26 cellular contexts compared by ENCODE assay signal in the genomic region with DNA sequence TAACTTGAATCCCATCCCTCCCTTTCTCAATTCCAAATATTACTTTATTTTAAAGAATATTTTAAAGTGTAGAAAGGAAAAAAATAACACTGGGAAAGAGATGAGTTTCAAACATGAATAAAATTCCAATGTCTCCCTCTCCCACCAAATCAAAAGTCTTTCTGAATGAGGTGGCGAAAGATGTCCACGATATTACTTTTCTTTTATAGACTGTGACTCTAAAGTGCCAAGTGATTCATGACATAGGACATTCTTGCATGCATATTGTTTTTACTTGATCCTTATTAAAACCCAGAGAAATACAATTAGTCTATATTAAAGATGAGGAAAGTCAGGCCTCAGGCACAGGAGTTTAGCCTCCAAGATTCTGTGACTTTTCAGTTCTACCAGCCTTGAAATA. TPM values are rescaled to one million over a fixed set of nuclear protein-coding genes. Genes with fewer than 3 reads are reported as not detected.
DNase-seq lines count a peak whose midpoint lies in the region; ATAC-seq and TF ChIP-seq lines count a peak whose summit lies in the region.
"Had no signal": no experiment of that assay in that cellular context is flagged by ENCODE, and none has a peak within 500 bp of the region (broad histone marks: within the 10 kb centered on the region; RNA-seq: fewer than 3 reads in every experiment).

No MANE protein-coding gene starts in this region.

- H3K4me1 ChIP-seq in ACC112 (ENCODE audit: control insufficient read depth, insufficient read depth, low read length, unreplicated experiment) (peaks cover 27% of the 10 kb centered on the region), IMR-90 (ENCODE audit: control insufficient read depth, insufficient read depth, low read length) (peaks cover 3% of the 10 kb centered on the region; the same call in 1 of the 2 replicates), body of pancreas (no peaks in the 10 kb centered on the region)
- H3K4me1 ChIP-seq: colonic mucosa, upper lobe of left lung had no signal

- peaks cover 2% of the 10 kb centered on the region for H3K9me3 Mint-ChIP-seq in chondrocyte (ENCODE audit: low read depth)
- H3K9me3 Mint-ChIP-seq in osteocyte (ENCODE audit: unreplicated experiment), result peaks cover 3% of the 10 kb centered on the region
- H3K9me3 Mint-ChIP-seq: activated naive CD8-positive, alpha-beta T cell treated with anti-CD3 and anti-CD28 coated beads, Interleukin-2, amount 10 ng/mL, durations not matched to agents 7 days and 5 days; activated T-cell treated with anti-CD3 and anti-CD28 coated beads, Interleukin-2, amount 50 U/mL, for 4 hours; GM23338; T-helper 1 cell treated with Interleukin-12 subunit alpha and Interleukin-12 subunit beta and Interleukin-4 antibody, amounts not matched to agents 30 μg/mL and 1 μg/mL, for 36 hours had no signal

- H3K27me3 ChIP-seq in ACC112 (ENCODE audit: insufficient read depth, low read length) (no peaks in the 10 kb centered on the region), IMR-90 (ENCODE audit: control insufficient read depth, insufficient read depth, low read length) (no peaks in the 10 kb centered on the region), body of pancreas (no peaks in the 10 kb centered on the region)
- H3K27me3 ChIP-seq: cardiac muscle cell, colonic mucosa, suprapubic skin, upper lobe of left lung had no signal

- TF ChIP-seq CTCF in IMR-90 (conservative IDR thresholded peaks at IDR 0.05; ENCODE audit: low read depth, low read length) (no peak), chondrocyte (IDR thresholded peaks at IDR 0.05) (no peak), osteocyte (IDR thresholded peaks at IDR 0.05) (no peak), body of pancreas (IDR thresholded peaks at IDR 0.05) (no peak)

- peak overlapping the region; percentile 55; the same call in 1 of the 2 replicates for H4K91ac ChIP-seq in IMR-90 (ENCODE audit: insufficient read depth, low read depth, low read length)

- no peak overlapping the region for H3K23ac ChIP-seq in IMR-90 (ENCODE audit: low read depth, low read length)

- peak overlapping the region; percentile 40; the same call in 1 of the 2 replicates for H3K4ac ChIP-seq in IMR-90 (ENCODE audit: low read depth, low read length)

- H2BK20ac ChIP-seq in IMR-90 (ENCODE audit: low read depth, low read length), result peak overlapping the region; percentile 61

- H3K79me1 ChIP-seq in IMR-90 (ENCODE audit: low read depth in 1 of 2, low read length in 2 of 2), result no peaks in the 10 kb centered on the region

- no peak overlapping the region for H3K4me3 ChIP-seq in ACC112 (ENCODE audit: low read depth, low read length)
- no peak overlapping the region for H3K4me3 ChIP-seq in IMR-90 (ENCODE audit: insufficient read depth, low read depth, low read length)
- H3K4me3 ChIP-seq in body of pancreas, result no peak overlapping the region
- H3K4me3 ChIP-seq: cardiac muscle cell, colonic mucosa, GM23338, suprapubic skin, upper lobe of left lung had no signal

- H3K4me2 ChIP-seq in IMR-90 (ENCODE audit: low read depth, low read length), result no peak overlapping the region
- H3K4me2 ChIP-seq: GM23338 had no signal

- no TSS peak for BruUV-seq in IMR-90 (replicated peaks; lab: Mats Ljungman, UMichigan)

- in situ Hi-C loops in IMR-90 (cut with MboI; ENCODE audit: low sequenced_read_pairs), result no loop called here

- intact Hi-C loops in IMR-90 (cut with micrococcal nuclease) (no loop called here), body of pancreas (cut with DNase I) (no loop called here)

- no peaks in the 10 kb centered on the region for H3K9me1 ChIP-seq in IMR-90 (ENCODE audit: insufficient read depth, low read length)

- POLR2A ChIA-PET in IMR-90 (lab: Charles Lee; ENCODE audit: unreplicated experiment), result no interaction called here

- H2AFZ ChIP-seq in ACC112 (ENCODE audit: low read length, unreplicated experiment) (peak overlapping the region; percentile 48), IMR-90 (replicated peaks; ENCODE audit: low read length, poor library complexity) (no peak overlapping the region)
- H2AFZ ChIP-seq: GM23338 had no signal

- no peak overlapping the region for H3K56ac ChIP-seq in IMR-90 (ENCODE audit: extremely low read depth, insufficient read depth, low read length)

- H4K20me1 ChIP-seq in IMR-90 (ENCODE audit: insufficient read depth, low read length), result no peaks in the 10 kb centered on the region

- no peak for TF ChIP-seq RAD21 in IMR-90 (IDR thresholded peaks at IDR 0.05; ENCODE audit: low read length)

- WGBS in IMR-90 (ENCODE audit: extremely low coverage in 2 of 2, insufficient read length in 1 of 2), 2 experiments, result no CpG with 5 or more reads among the region's 2 CpGs
- 98 to 99% methylated on average over 2 of the region's 2 CpGs for WGBS in body of pancreas, 2 donors

- H3K4me3 Mint-ChIP-seq in chondrocyte (ENCODE audit: unreplicated experiment) (no peak overlapping the region), osteocyte (ENCODE audit: unreplicated experiment) (no peak overlapping the region)
- H3K4me3 Mint-ChIP-seq: activated CD8-positive, alpha-beta memory T cell treated with anti-CD3 and anti-CD28 coated beads, Interleukin-2, amount 10 ng/mL, durations not matched to agents 7 days and 5 days; activated naive CD8-positive, alpha-beta T cell treated with anti-CD3 and anti-CD28 coated beads, Interleukin-2, amount 10 ng/mL, durations not matched to agents 7 days and 5 days; activated T-cell treated with anti-CD3 and anti-CD28 coated beads, Interleukin-2, amount 50 U/mL, for 4 hours; GM23338; IgD-negative memory B cell; natural killer cell treated with Interleukin-12 subunit alpha and Interleukin-12 subunit beta and Interleukin-15 and Interleukin-18, amount 100 ng/mL, for 72 hours; T-helper 1 cell treated with Interleukin-12 subunit alpha and Interleukin-12 subunit beta and Interleukin-4 antibody, amounts not matched to agents 30 μg/mL and 1 μg/mL, for 36 hours had no signal

- TF ChIP-seq POLR2A in IMR-90 (IDR thresholded peaks at IDR 0.05; ENCODE audit: low read depth, low read length), result no peak
- no peak for TF ChIP-seq POLR2A in body of pancreas (IDR thresholded peaks at IDR 0.05)

- DNase-seq in IMR-90, result peak; percentile 20
- no peak for DNase-seq in chondrocyte (ENCODE audit: low spot score)
- no peak for DNase-seq in osteocyte (ENCODE audit: extremely low spot score, unreplicated experiment)
- no peak for DNase-seq in islet precursor cell
- no peak for DNase-seq in body of pancreas
- DNase-seq: activated CD8-positive, alpha-beta memory T cell treated with anti-CD3 and anti-CD28 coated beads, Interleukin-2, amount 10 ng/mL, durations not matched to agents 7 days and 5 days; activated gamma-delta T cell treated with Interleukin-2 at 50 U/mL for 16 hours; activated naive CD8-positive, alpha-beta T cell treated with anti-CD3 and anti-CD28 coated beads, Interleukin-2, amount 10 ng/mL, durations not matched to agents 7 days and 5 days; activated T-cell treated with anti-CD3 and anti-CD28 coated beads, Interleukin-2, amount 50 U/mL, for 4 hours; aorta; effector CD4-positive, alpha-beta T cell; NCI-H1092; NCI-H1694 treated with DMSO at 0.1 percent for 48 hours; RPMI8226; stimulated activated naive CD4-positive, alpha-beta T cell; upper lobe of left lung had no signal

- dilution Hi-C loops in IMR-90 (cut with HindIII; ENCODE audit: low sequenced_read_pairs, unreplicated experiment), result no loop called here

- H3K9ac ChIP-seq in IMR-90 (ENCODE audit: low read depth, low read length), result no peak overlapping the region

- H2BK15ac ChIP-seq in IMR-90 (ENCODE audit: low read depth, low read length), result no peak overlapping the region

- CTCF ChIA-PET in IMR-90 (lab: Yijun Ruan, JAX), result no interaction called here

- peak overlapping the region; percentile 63 for H2BK120ac ChIP-seq in IMR-90 (ENCODE audit: low read depth, low read length)

- H3K18ac ChIP-seq in IMR-90 (ENCODE audit: low read depth, low read length), result peak overlapping the region; percentile 73; the same call in 1 of the 2 replicates

- H2AK9ac ChIP-seq in IMR-90 (replicated peaks; ENCODE audit: low read depth, low read length, poor library complexity), result no peak overlapping the region

- H2AK5ac ChIP-seq in IMR-90 (ENCODE audit: low read depth, low read length), result no peak overlapping the region

- H3K27me3 Mint-ChIP-seq in chondrocyte (ENCODE audit: low read depth), result no peaks in the 10 kb centered on the region
- no peaks in the 10 kb centered on the region for H3K27me3 Mint-ChIP-seq in osteocyte (ENCODE audit: unreplicated experiment)
- H3K27me3 Mint-ChIP-seq: activated CD8-positive, alpha-beta memory T cell treated with anti-CD3 and anti-CD28 coated beads, Interleukin-2, amount 10 ng/mL, durations not matched to agents 7 days and 5 days; activated naive CD8-positive, alpha-beta T cell treated with anti-CD3 and anti-CD28 coated beads, Interleukin-2, amount 10 ng/mL, durations not matched to agents 7 days and 5 days; IgD-negative memory B cell had no signal

- H3K79me2 ChIP-seq in ACC112 (ENCODE audit: control insufficient read depth, insufficient read depth, low read length, unreplicated experiment), result no peaks in the 10 kb centered on the region

- no peak overlapping the region for H3K14ac ChIP-seq in IMR-90 (replicated peaks; ENCODE audit: low read depth, low read length)

- H3K36me3 Mint-ChIP-seq in chondrocyte (ENCODE audit: low read depth) (no peaks in the 10 kb centered on the region), osteocyte (ENCODE audit: unreplicated experiment) (no peaks in the 10 kb centered on the region)
- H3K36me3 Mint-ChIP-seq: activated CD8-positive, alpha-beta memory T cell treated with anti-CD3 and anti-CD28 coated beads, Interleukin-2, amount 10 ng/mL, durations not matched to agents 7 days and 5 days; activated naive CD8-positive, alpha-beta T cell treated with anti-CD3 and anti-CD28 coated beads, Interleukin-2, amount 10 ng/mL, durations not matched to agents 7 days and 5 days; IgD-negative memory B cell had no signal

- peak overlapping the region; percentile 68 for H3K27ac ChIP-seq in ACC112 (ENCODE audit: low read depth, low read length)
- H3K27ac ChIP-seq in IMR-90 (ENCODE audit: insufficient read depth, low read length), result no peak overlapping the region
- H3K27ac ChIP-seq in body of pancreas, result no peak overlapping the region
- H3K27ac ChIP-seq: cardiac muscle cell, colonic mucosa had no signal

- H3K9me3 ChIP-seq in IMR-90 (ENCODE audit: control insufficient read depth, insufficient read depth, low read length), result no peaks in the 10 kb centered on the region; the same call in 1 of the 2 replicates
- no peaks in the 10 kb centered on the region for H3K9me3 ChIP-seq in body of pancreas
- H3K9me3 ChIP-seq: colonic mucosa, suprapubic skin, upper lobe of left lung had no signal

- H4K5ac ChIP-seq in IMR-90 (ENCODE audit: low read depth, low read length), result peak overlapping the region; percentile 36; the same call in 1 of the 2 replicates

- peaks cover 54% of the 10 kb centered on the region for H3K4me1 Mint-ChIP-seq in chondrocyte (ENCODE audit: low read depth)
- H3K4me1 Mint-ChIP-seq in osteocyte (ENCODE audit: unreplicated experiment), result peaks cover 61% of the 10 kb centered on the region
- H3K4me1 Mint-ChIP-seq: activated CD8-positive, alpha-beta memory T cell treated with anti-CD3 and anti-CD28 coated beads, Interleukin-2, amount 10 ng/mL, durations not matched to agents 7 days and 5 days; activated naive CD8-positive, alpha-beta T cell treated with anti-CD3 and anti-CD28 coated beads, Interleukin-2, amount 10 ng/mL, durations not matched to agents 7 days and 5 days; GM23338 had no signal

- H3K27ac Mint-ChIP-seq in chondrocyte (ENCODE audit: unreplicated experiment), result peak overlapping the region; percentile 75
- H3K27ac Mint-ChIP-seq in osteocyte (ENCODE audit: unreplicated experiment), result peak overlapping the region; percentile 80
- H3K27ac Mint-ChIP-seq: activated CD8-positive, alpha-beta memory T cell treated with anti-CD3 and anti-CD28 coated beads, Interleukin-2, amount 10 ng/mL, durations not matched to agents 7 days and 5 days; activated naive CD8-positive, alpha-beta T cell treated with anti-CD3 and anti-CD28 coated beads, Interleukin-2, amount 10 ng/mL, durations not matched to agents 7 days and 5 days; GM23338; IgD-negative memory B cell; natural killer cell treated with Interleukin-12 subunit alpha and Interleukin-12 subunit beta and Interleukin-15 and Interleukin-18, amount 100 ng/mL, for 72 hours; T-helper 1 cell treated with Interleukin-12 subunit alpha and Interleukin-12 subunit beta and Interleukin-4 antibody, amounts not matched to agents 30 μg/mL and 1 μg/mL, for 36 hours had no signal

- no peak for ATAC-seq in IMR-90 (ENCODE audit: low read depth)
- no peak for ATAC-seq in GM21390 (IDR thresholded peaks at IDR 0.05; ENCODE audit: unreplicated experiment)
- ATAC-seq in HG03571 (IDR thresholded peaks at IDR 0.05; ENCODE audit: unreplicated experiment), result no peak
- ATAC-seq in body of pancreas, result no peak
- ATAC-seq: activated CD8-positive, alpha-beta memory T cell treated with anti-CD3 and anti-CD28 coated beads, Interleukin-2, amount 10 ng/mL, durations not matched to agents 7 days and 5 days; activated T-cell treated with anti-CD3 and anti-CD28 coated beads, Interleukin-2, amount 50 U/mL, for 4 hours; GM23338; natural killer cell treated with Interleukin-12 subunit alpha and Interleukin-12 subunit beta and Interleukin-15 and Interleukin-18, amount 100 ng/mL, for 72 hours had no signal

- H4K8ac ChIP-seq in IMR-90 (ENCODE audit: low read depth in 2 of 2, low read length in 2 of 2), result peak overlapping the region in 1 of 2 experiments; percentile 12; a peak in 1 of 4 replicates

- no peaks in the 10 kb centered on the region for H3K36me3 ChIP-seq in ACC112 (ENCODE audit: insufficient read depth, low read length)
- no peaks in the 10 kb centered on the region; the same call in 1 of the 2 replicates for H3K36me3 ChIP-seq in IMR-90 (ENCODE audit: control insufficient read depth, insufficient read depth, low read length)
- H3K36me3 ChIP-seq in body of pancreas (replicated peaks in 1 of 2; ENCODE audit: insufficient read depth in 1 of 2, low read depth in 2 of 2), result no peaks in the 10 kb centered on the region
- H3K36me3 ChIP-seq: cardiac muscle cell, colonic mucosa, suprapubic skin, upper lobe of left lung had no signal

- H2BK5ac ChIP-seq in IMR-90 (ENCODE audit: low read depth, low read length, poor library complexity, severe bottlenecking), result peak overlapping the region; percentile 76

RNA-seq across cellular contexts. Expression of gene LUM, which starts 16.0 kb away (rescaled TPM):
- 46.1 and 50.0 TPM in 2 replicates for total RNA-seq in IMR-90 (2012; rRNA removed)
- 49.1 and 70.5 TPM in 2 replicates for polyA plus RNA-seq in IMR-90 (2012; rRNA removed)
- 12.4 and 21.1 TPM in 2 replicates for polyA plus RNA-seq in IMR-90 (2012; cell fraction: cytosol; rRNA removed)
- 3.0 and 48.6 TPM in 2 replicates for polyA plus RNA-seq in IMR-90 (2012; cell fraction: nucleus; rRNA removed; ENCODE audit: low replicate concordance)
- 462 to 834 TPM (median 481 TPM) in 3 replicates for total RNA-seq in chondrocyte
- 473 and 481 TPM in 2 replicates for total RNA-seq in osteocyte
- 10 to 100 TPM; 35.9 to 93.7 TPM for total RNA-seq in body of pancreas
- total RNA-seq: activated CD8-positive, alpha-beta memory T cell treated with anti-CD3 and anti-CD28 coated beads, Interleukin-2, amount 10 ng/mL, durations not matched to agents 7 days and 5 days; activated naive CD8-positive, alpha-beta T cell treated with anti-CD3 and anti-CD28 coated beads, Interleukin-2, amount 10 ng/mL, durations not matched to agents 7 days and 5 days; GM23338; natural killer cell treated with Interleukin-12 subunit alpha and Interleukin-12 subunit beta and Interleukin-15 and Interleukin-18, amount 100 ng/mL, for 72 hours had no signal
- polyA plus RNA-seq: IgD-negative memory B cell had no signal

RNA-seq across cellular contexts. Expression of gene DCN, which starts 55.3 kb away (rescaled TPM):
- total RNA-seq in IMR-90 (2012; rRNA removed), result 223 and 241 TPM in 2 replicates
- polyA plus RNA-seq in IMR-90 (2012; rRNA removed), result 792 and 965 TPM in 2 replicates
- 379 and 539 TPM in 2 replicates for polyA plus RNA-seq in IMR-90 (2012; cell fraction: cytosol; rRNA removed)
- 63.3 and 526 TPM in 2 replicates for polyA plus RNA-seq in IMR-90 (2012; cell fraction: nucleus; rRNA removed; ENCODE audit: low replicate concordance)
- total RNA-seq in chondrocyte, result 723 to 2,473 TPM (median 743 TPM) in 3 replicates
- 2,230 and 2,247 TPM in 2 replicates for total RNA-seq in osteocyte
- total RNA-seq in body of pancreas, result 100 to 1,000 TPM; 301 to 314 TPM
- total RNA-seq: activated CD8-positive, alpha-beta memory T cell treated with anti-CD3 and anti-CD28 coated beads, Interleukin-2, amount 10 ng/mL, durations not matched to agents 7 days and 5 days; activated naive CD8-positive, alpha-beta T cell treated with anti-CD3 and anti-CD28 coated beads, Interleukin-2, amount 10 ng/mL, durations not matched to agents 7 days and 5 days; GM23338; natural killer cell treated with Interleukin-12 subunit alpha and Interleukin-12 subunit beta and Interleukin-15 and Interleukin-18, amount 100 ng/mL, for 72 hours had no signal
- polyA plus RNA-seq: GM23338, IgD-negative memory B cell had no signal
